ENCODE assay signal across 1 cellular context in the genomic region with DNA sequence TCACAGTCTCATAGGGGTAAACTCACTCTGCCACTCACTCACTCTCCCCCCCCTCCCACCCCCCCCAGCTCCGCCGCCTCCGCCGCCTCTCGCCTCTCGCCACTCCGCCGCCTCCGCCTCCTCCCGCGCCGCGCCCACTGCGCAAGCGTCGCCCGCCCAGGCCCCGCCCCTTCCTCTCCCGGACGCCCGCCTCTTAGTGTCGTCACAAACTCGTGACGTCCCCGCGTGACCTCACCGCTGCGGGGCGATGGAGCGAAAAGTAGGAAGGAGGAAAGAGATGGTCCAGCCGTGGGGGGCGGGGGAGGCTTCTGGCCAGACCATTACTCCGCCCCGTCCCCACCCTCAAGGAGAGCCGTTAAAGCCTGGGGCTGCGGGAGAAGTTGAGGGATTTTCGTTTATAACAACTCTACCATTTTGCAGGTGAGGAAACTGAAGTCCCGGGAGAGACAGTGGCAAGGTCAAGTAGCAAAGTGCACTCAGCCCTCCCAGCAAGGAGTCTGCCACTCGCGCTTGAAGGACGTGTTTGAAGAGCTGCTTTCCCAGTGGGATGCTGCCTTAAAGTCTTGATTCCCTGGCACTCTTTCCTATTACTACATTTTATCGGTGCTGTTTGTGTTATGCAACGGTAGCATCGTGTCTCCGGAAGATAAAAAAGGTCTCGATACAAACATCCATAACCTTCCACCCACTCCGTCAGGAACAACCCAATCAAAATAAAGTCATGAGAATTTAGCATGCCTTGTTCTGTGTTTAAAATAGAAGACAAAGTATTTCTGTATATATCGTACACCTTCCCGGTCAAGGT.
TF ChIP-seq lines count a peak whose summit lies in the region.

A gene (minus strand): TSS at position 29 of the 805 bp plus-strand sequence. CDS start 164 bp downstream, outside the sequence.

TF ChIP-seq in K562, 482 proteins besides CTCF, POLR2A, EP300 and RAD21 (continued from another document):
- TF ChIP-seq, protein P1, sequence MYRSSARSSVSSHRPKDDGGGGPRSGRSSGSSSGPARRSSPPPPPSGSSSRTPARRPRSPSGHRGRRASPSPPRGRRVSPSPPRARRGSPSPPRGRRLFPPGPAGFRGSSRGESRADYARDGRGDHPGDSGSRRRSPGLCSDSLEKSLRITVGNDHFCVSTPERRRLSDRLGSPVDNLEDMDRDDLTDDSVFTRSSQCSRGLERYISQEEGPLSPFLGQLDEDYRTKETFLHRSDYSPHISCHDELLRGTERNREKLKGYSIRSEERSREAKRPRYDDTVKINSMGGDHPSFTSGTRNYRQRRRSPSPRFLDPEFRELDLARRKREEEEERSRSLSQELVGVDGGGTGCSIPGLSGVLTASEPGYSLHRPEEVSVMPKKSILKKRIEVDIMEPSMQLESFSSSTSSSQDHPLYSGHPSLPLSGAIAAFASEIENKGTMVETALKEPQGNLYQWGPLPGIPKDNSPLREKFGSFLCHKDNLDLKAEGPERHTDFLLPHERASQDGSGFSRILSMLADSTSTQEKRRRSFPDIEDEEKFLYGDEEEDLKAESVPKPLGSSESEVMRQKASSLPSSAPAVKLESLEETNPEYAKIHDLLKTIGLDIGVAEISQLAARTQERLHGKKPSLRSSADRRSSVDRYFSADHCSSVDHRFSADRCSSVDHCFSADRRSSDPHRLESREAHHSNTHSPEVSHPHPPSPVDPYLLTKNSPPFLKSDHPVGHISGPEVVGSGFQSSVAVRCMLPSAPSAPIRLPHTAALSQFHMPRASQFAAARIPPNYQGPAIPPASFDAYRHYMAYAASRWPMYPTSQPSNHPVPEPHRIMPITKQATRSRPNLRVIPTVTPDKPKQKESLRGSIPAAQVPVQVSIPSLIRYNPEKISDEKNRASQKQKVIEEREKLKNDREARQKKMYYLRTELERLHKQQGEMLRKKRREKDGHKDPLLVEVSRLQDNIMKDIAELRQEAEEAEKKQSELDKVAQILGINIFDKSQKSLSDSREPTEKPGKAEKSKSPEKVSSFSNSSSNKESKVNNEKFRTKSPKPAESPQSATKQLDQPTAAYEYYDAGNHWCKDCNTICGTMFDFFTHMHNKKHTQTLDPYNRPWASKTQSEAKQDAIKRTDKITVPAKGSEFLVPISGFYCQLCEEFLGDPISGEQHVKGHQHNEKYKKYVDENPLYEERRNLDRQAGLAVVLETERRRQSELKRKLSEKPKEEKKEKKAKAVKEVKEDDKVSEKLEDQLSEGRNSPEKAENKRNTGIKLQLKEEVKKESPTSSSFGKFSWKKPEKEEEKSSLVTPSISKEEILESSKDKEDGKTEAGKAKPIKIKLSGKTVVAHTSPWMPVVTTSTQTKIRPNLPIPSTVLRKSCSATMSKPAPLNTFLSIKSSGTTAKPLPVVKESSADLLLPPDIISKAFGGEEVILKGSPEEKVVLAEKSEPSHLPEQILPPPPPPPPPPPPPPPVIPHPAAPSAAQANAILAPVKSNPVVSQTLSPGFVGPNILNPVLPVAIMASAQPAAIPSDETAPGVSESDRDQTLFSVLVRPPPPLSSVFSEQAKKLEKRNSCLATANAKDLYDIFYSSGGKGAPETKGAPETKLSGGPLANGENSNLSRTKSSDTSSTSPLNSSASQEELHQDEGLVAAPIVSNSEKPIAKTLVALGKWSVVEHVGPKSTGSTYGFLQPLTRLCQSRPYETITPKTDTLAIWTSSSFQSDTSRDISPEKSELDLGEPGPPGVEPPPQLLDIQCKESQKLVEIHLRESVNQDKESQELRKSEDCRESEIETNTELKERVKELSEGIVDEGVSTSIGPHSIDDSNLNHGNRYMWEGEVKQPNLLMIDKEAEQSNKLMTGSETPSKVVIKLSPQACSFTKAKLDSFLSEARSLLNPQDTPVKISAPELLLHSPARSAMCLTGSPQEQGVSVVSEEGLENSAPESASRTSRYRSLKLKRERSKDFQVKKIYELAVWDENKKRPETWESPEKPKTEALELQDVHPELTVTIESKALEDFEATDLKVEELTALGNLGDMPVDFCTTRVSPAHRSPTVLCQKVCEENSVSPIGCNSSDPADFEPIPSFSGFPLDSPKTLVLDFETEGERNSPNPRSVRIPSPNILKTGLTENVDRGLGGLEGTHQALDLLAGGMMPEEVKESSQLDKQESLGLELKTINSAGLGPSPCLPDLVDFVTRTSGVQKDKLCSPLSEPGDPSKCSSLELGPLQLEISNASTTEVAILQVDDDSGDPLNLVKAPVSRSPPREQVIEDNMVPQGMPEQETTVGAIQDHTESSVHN (IDR thresholded peaks at IDR 0.05; ENCODE audit: borderline replicate concordance in 1 of 2, low read depth in 1 of 2) = no peak
- TF ChIP-seq TARDBP (IDR thresholded peaks at IDR 0.05) = peak; percentile 98
